21 cellular contexts compared by ENCODE assay signal in the genomic region with DNA sequence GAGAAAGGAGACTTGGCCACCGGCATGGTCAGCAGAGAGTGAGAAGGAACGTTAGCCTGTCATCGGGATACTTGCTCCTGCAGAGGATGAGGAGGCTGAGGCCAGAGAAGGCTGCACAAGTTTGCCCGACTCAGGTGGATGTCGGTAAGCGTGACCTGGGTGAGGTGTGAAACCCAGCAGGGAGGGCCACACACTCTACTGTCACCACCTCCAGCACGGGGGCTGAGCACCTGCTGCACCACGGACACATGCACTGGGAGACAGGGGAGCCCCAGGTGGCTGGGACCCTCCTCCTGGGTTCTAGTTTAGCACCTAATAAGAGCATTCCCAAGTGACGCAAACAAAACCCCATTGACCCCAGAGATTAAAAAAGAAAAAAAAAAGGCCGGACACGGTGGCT. TPM values are rescaled to one million over a fixed set of nuclear protein-coding genes. Genes with fewer than 3 reads are reported as not detected.
DNase-seq lines count a peak whose midpoint lies in the region; ATAC-seq and TF ChIP-seq lines count a peak whose summit lies in the region.
"Had no signal": no experiment of that assay in that cellular context is flagged by ENCODE, and none has a peak within 500 bp of the region (broad histone marks: within the 10 kb centered on the region; RNA-seq: fewer than 3 reads in every experiment).

No MANE protein-coding gene starts in this region.

- TF ChIP-seq EP300 in suprapubic skin (IDR thresholded peaks at IDR 0.05): no peak

- DNase-seq in NT2/D1 (ENCODE audit: low read depth, low spot score) (no peak), chondrocyte (ENCODE audit: low spot score) (peak; percentile 65), trophoblast cell (no peak), glutamatergic neuron (no peak), suprapubic skin (ENCODE audit: low spot score in 2 of 2) (no peak)
- DNase-seq: BE2C; CD8-positive, alpha-beta memory T cell; DMS53; GDM1; MG63; NCI-H1048; NCI-H1417 treated with DMSO at 0.1 percent for 48 hours; NCI-H187; NCI-H446; NCI-H526 treated with DMSO at 0.1 percent for 48 hours; Right ventricle myocardium superior had no signal

- H3K9me3 Mint-ChIP-seq in chondrocyte (ENCODE audit: low read depth) (no peaks in the 10 kb centered on the region), glutamatergic neuron (ENCODE audit: unreplicated experiment) (peaks cover 4% of the 10 kb centered on the region)
- H3K9me3 Mint-ChIP-seq: CD8-positive, alpha-beta memory T cell had no signal

- H3K27me3 Mint-ChIP-seq in chondrocyte (ENCODE audit: low read depth) (no peaks in the 10 kb centered on the region), glutamatergic neuron (ENCODE audit: unreplicated experiment) (peaks cover 3% of the 10 kb centered on the region)
- H3K27me3 Mint-ChIP-seq: CD8-positive, alpha-beta memory T cell had no signal

- ATAC-seq in HG03139 (IDR thresholded peaks at IDR 0.05; ENCODE audit: unreplicated experiment): no peak
- ATAC-seq: HepG2, K562 had no signal

- H3K4me3 ChIP-seq in NT2/D1 (ENCODE audit: insufficient read length, low read depth): no peak overlapping the region
- H3K4me3 ChIP-seq in trophoblast cell (ENCODE audit: low read depth, low read length): peak overlapping the region; percentile 48
- no peak overlapping the region for H3K4me3 ChIP-seq in suprapubic skin
- H3K4me3 ChIP-seq: K562, MG63 had no signal

- H3K27me3 ChIP-seq in NT2/D1 (ENCODE audit: insufficient read depth, insufficient read length) (no peaks in the 10 kb centered on the region), trophoblast cell (ENCODE audit: insufficient read depth, low read length) (no peaks in the 10 kb centered on the region), suprapubic skin (no peaks in the 10 kb centered on the region)
- H3K27me3 ChIP-seq: BE2C, MG63 had no signal

- H2BK12ac ChIP-seq in trophoblast cell (ENCODE audit: low read length): no peak overlapping the region

- no peak overlapping the region for H3K4me2 ChIP-seq in trophoblast cell (ENCODE audit: low read length)

- H4K8ac ChIP-seq in trophoblast cell (ENCODE audit: low read depth, low read length): no peak overlapping the region

- H2AK5ac ChIP-seq in trophoblast cell (ENCODE audit: low read length): no peak overlapping the region

- no peak overlapping the region for H2BK5ac ChIP-seq in trophoblast cell (ENCODE audit: low read depth, low read length, poor library complexity)

- H4K12ac ChIP-seq in trophoblast cell (ENCODE audit: low read depth, low read length): no peak overlapping the region

- H3K4me1 Mint-ChIP-seq in chondrocyte (ENCODE audit: low read depth) (peaks cover 28% of the 10 kb centered on the region), glutamatergic neuron (ENCODE audit: low read depth, unreplicated experiment) (peaks cover 8% of the 10 kb centered on the region)

- no peak overlapping the region for H3K18ac ChIP-seq in trophoblast cell (ENCODE audit: low read length)

- H3K36me3 ChIP-seq in NT2/D1 (ENCODE audit: insufficient read depth, insufficient read length, low read length): peaks cover 78% of the 10 kb centered on the region
- H3K36me3 ChIP-seq in trophoblast cell (ENCODE audit: control insufficient read depth in 1 of 2, insufficient read depth in 2 of 2, low read length in 2 of 2): peaks cover 51% of the 10 kb centered on the region in 2 experiments
- peaks cover 55% of the 10 kb centered on the region for H3K36me3 ChIP-seq in suprapubic skin

- no CpG with 5 or more reads among the region's 11 CpGs for WGBS in trophoblast cell (ENCODE audit: extremely low coverage, insufficient coverage, insufficient read length)
- 92% methylated on average over 11 of the region's 11 CpGs for WGBS in suprapubic skin

- H3K23ac ChIP-seq in trophoblast cell (ENCODE audit: low read length): no peak overlapping the region

- TF ChIP-seq POLR2A in suprapubic skin (IDR thresholded peaks at IDR 0.05): no peak

- H3K4me3 Mint-ChIP-seq in chondrocyte (ENCODE audit: unreplicated experiment): no peak overlapping the region
- H3K4me3 Mint-ChIP-seq in glutamatergic neuron (ENCODE audit: unreplicated experiment): no peak overlapping the region
- H3K4me3 Mint-ChIP-seq: CD8-positive, alpha-beta memory T cell had no signal

- no peak overlapping the region for H2AFZ ChIP-seq in trophoblast cell (ENCODE audit: insufficient read depth, low read length, poor library complexity)

- peak overlapping the region; percentile 69; the same call in 1 of the 2 replicates for H3K27ac ChIP-seq in C4-2B
- no peak overlapping the region for H3K27ac ChIP-seq in trophoblast cell (ENCODE audit: low read depth, low read length)
- H3K27ac ChIP-seq in suprapubic skin: no peak overlapping the region
- H3K27ac ChIP-seq: HL-60 had no signal

- TF ChIP-seq CTCF in C4-2B (conservative IDR thresholded peaks at IDR 0.05): no peak
- no peak for TF ChIP-seq CTCF in chondrocyte (IDR thresholded peaks at IDR 0.05)
- TF ChIP-seq CTCF in glutamatergic neuron (IDR thresholded peaks at IDR 0.05; ENCODE audit: partially characterized antibody, unreplicated experiment): no peak
- no peak for TF ChIP-seq CTCF in suprapubic skin (IDR thresholded peaks at IDR 0.05)

- no peak overlapping the region for H4K91ac ChIP-seq in trophoblast cell (ENCODE audit: low read depth, low read length)

- H3K9ac ChIP-seq in NT2/D1 (ENCODE audit: insufficient read length, low read depth) (peak overlapping the region; percentile 3), trophoblast cell (ENCODE audit: low read length) (no peak overlapping the region)

- H3K4ac ChIP-seq in trophoblast cell (ENCODE audit: low read depth, low read length): peak overlapping the region; percentile 27

- H3K27ac Mint-ChIP-seq in chondrocyte (ENCODE audit: unreplicated experiment) (no peak overlapping the region), glutamatergic neuron (ENCODE audit: unreplicated experiment) (no peak overlapping the region)

- H3K36me3 Mint-ChIP-seq in chondrocyte (ENCODE audit: low read depth) (peaks cover 14% of the 10 kb centered on the region), glutamatergic neuron (ENCODE audit: unreplicated experiment) (peaks cover 6% of the 10 kb centered on the region)

- H3K9me3 ChIP-seq in NT2/D1 (ENCODE audit: insufficient read depth, low read length) (no peaks in the 10 kb centered on the region), trophoblast cell (ENCODE audit: insufficient read depth, low read depth, low read length) (no peaks in the 10 kb centered on the region), suprapubic skin (no peaks in the 10 kb centered on the region)
- H3K9me3 ChIP-seq: BE2C, MG63 had no signal

- H3K14ac ChIP-seq in trophoblast cell (ENCODE audit: low read length): no peak overlapping the region

- no peak overlapping the region for H2BK120ac ChIP-seq in trophoblast cell (ENCODE audit: insufficient read depth, low read length, poor library complexity)

- H3K4me1 ChIP-seq in NT2/D1 (ENCODE audit: insufficient read depth, insufficient read length): peaks cover 9% of the 10 kb centered on the region
- H3K4me1 ChIP-seq in trophoblast cell (ENCODE audit: control insufficient read depth in 1 of 2, insufficient read depth in 2 of 2, low read length in 2 of 2): peaks cover 0 to 4% of the 10 kb centered on the region in 2 experiments
- H3K4me1 ChIP-seq in suprapubic skin: peaks cover 4% of the 10 kb centered on the region
- H3K4me1 ChIP-seq: BE2C had no signal

- H3K79me2 ChIP-seq in trophoblast cell (ENCODE audit: control insufficient read depth, insufficient read depth, low read length, poor library complexity): no peaks in the 10 kb centered on the region

- H3K79me1 ChIP-seq in trophoblast cell (ENCODE audit: low read length): no peaks in the 10 kb centered on the region

RNA-seq across cellular contexts. Expression of a gene that starts 17.3 kb away (rescaled TPM):
- total RNA-seq in chondrocyte (57.7 to 61.2 TPM (median 60.9 TPM) in 3 replicates), glutamatergic neuron (ENCODE audit: unreplicated experiment) (52.9 TPM), suprapubic skin (10 to 100 TPM; 16.0 to 29.0 (median 22.7) TPM)
- polyA plus RNA-seq in trophoblast cell (2013): 225 and 236 TPM in 2 replicates
